ENCODE assay signal across 13 cellular contexts in genomic region chr19:17110599-17110966, GRCh38. TPM values are rescaled to one million over a fixed set of nuclear protein-coding genes. Genes with fewer than 3 reads are reported as not detected.
DNase-seq lines count a peak whose midpoint lies in the region; ATAC-seq and TF ChIP-seq lines count a peak whose summit lies in the region.
"Had no signal": no experiment of that assay in that cellular context is flagged by ENCODE, and none has a peak within 500 bp of the region (broad histone marks: within the 10 kb centered on the region; RNA-seq: fewer than 3 reads in every experiment).

No MANE protein-coding gene starts in this region.

- peak overlapping the region; percentile 21 for H3K27ac ChIP-seq in CD4-positive, alpha-beta T cell (ENCODE audit: low read depth, low read length)
- peak overlapping the region; percentile 96 for H3K27ac ChIP-seq in Karpas-422 (ENCODE audit: low read length)
- no peak overlapping the region for H3K27ac ChIP-seq in trophoblast cell (ENCODE audit: low read depth, low read length)
- H3K27ac ChIP-seq: brain microvascular endothelial cell, hepatocyte, SK-N-MC had no signal

- H4K20me1 ChIP-seq in Karpas-422 (ENCODE audit: insufficient read depth, low read depth, low read length) = no peaks in the 10 kb centered on the region

- peaks cover 68% of the 10 kb centered on the region for H3K79me2 ChIP-seq in Karpas-422 (ENCODE audit: low read length)
- peaks cover 4% of the 10 kb centered on the region for H3K79me2 ChIP-seq in trophoblast cell (ENCODE audit: control insufficient read depth, insufficient read depth, low read length, poor library complexity)

- H3K9ac ChIP-seq in Karpas-422 (ENCODE audit: low read length) (peak overlapping the region; percentile 68), trophoblast cell (ENCODE audit: low read length) (no peak overlapping the region)

- H3K4me3 ChIP-seq in Karpas-422 (ENCODE audit: low read length) (peak overlapping the region; percentile 43; the same call in 1 of the 2 replicates), trophoblast cell (ENCODE audit: low read depth, low read length) (no peak overlapping the region)
- H3K4me3 ChIP-seq: hepatocyte, SK-N-MC had no signal

- H3K27me3 ChIP-seq in CD4-positive, alpha-beta T cell (ENCODE audit: control insufficient read depth, insufficient read depth, low read length) = no peaks in the 10 kb centered on the region
- H3K27me3 ChIP-seq in Karpas-422 (ENCODE audit: low read length) (no peaks in the 10 kb centered on the region), trophoblast cell (ENCODE audit: insufficient read depth, low read length) (no peaks in the 10 kb centered on the region)
- H3K27me3 ChIP-seq: brain microvascular endothelial cell, hepatocyte had no signal

- no peak for ATAC-seq in CD4-positive, alpha-beta T cell (ENCODE audit: poor library complexity)
- ATAC-seq in effector memory CD8-positive, alpha-beta T cell (replicated peaks) = no peak
- no peak for ATAC-seq in GM19455 (IDR thresholded peaks at IDR 0.05; ENCODE audit: unreplicated experiment)

- no CpG with 5 or more reads among the region's 10 CpGs for WGBS in trophoblast cell (ENCODE audit: extremely low coverage, insufficient coverage, insufficient read length)

- peaks cover 65% of the 10 kb centered on the region for H3K4me1 ChIP-seq in Karpas-422 (ENCODE audit: low read length)
- peaks cover 26 to 30% of the 10 kb centered on the region in 2 experiments for H3K4me1 ChIP-seq in trophoblast cell (ENCODE audit: control insufficient read depth in 1 of 2, insufficient read depth in 2 of 2, low read length in 2 of 2)

- no peak overlapping the region for H2AFZ ChIP-seq in Karpas-422 (ENCODE audit: low read length)
- H2AFZ ChIP-seq in trophoblast cell (ENCODE audit: insufficient read depth, low read length, poor library complexity) = no peak overlapping the region
- H2AFZ ChIP-seq: hepatocyte had no signal

- H2BK5ac ChIP-seq in trophoblast cell (ENCODE audit: low read depth, low read length, poor library complexity) = no peak overlapping the region

- no peak overlapping the region for H4K12ac ChIP-seq in trophoblast cell (ENCODE audit: low read depth, low read length)

- peaks cover 24% of the 10 kb centered on the region for H3K4me1 Mint-ChIP-seq in CD4-positive, alpha-beta T cell (ENCODE audit: low read depth)
- H3K4me1 Mint-ChIP-seq in effector memory CD8-positive, alpha-beta T cell (ENCODE audit: low read depth in 2 of 2) = peaks cover 46 to 48% of the 10 kb centered on the region in 2 donors
- H3K4me1 Mint-ChIP-seq in HFFc6 (ENCODE audit: low read depth) = peaks cover 29% of the 10 kb centered on the region

- no peaks in the 10 kb centered on the region for H3K9me2 ChIP-seq in Karpas-422 (replicated peaks; ENCODE audit: insufficient read depth, low read length)

- POLR2A ChIA-PET in CD4-positive, alpha-beta T cell (lab: Charles Lee) = interaction anchor here (0.8 to 3.2 kb wide), 3 partner anchors 11 to 73 kb away, joined by 3 to 10 read pairs (median 3); no protein-coding TSS in a partner anchor

- no peaks in the 10 kb centered on the region for H3K9me3 ChIP-seq in CD4-positive, alpha-beta T cell (ENCODE audit: control insufficient read depth, low read length)
- H3K9me3 ChIP-seq in Karpas-422 (ENCODE audit: low read length) (no peaks in the 10 kb centered on the region), trophoblast cell (ENCODE audit: insufficient read depth, low read depth, low read length) (peaks cover 1% of the 10 kb centered on the region)

- CTCF ChIA-PET in CD4-positive, alpha-beta T cell (lab: Charles Lee) = no interaction called here

- peak overlapping the region; percentile 14 for H3K14ac ChIP-seq in trophoblast cell (ENCODE audit: low read length)

- intact Hi-C loops in CD4-positive, alpha-beta T cell (cut with DNase I, micrococcal nuclease) = no loop called here

- no peak overlapping the region for H3K23ac ChIP-seq in trophoblast cell (ENCODE audit: low read length)

- H2AK5ac ChIP-seq in trophoblast cell (ENCODE audit: low read length) = peak overlapping the region; percentile 52

- H3K4me2 ChIP-seq in Karpas-422 (ENCODE audit: low read depth, low read length, poor library complexity, severe bottlenecking) (peak overlapping the region; percentile 68), trophoblast cell (ENCODE audit: low read length) (no peak overlapping the region)
- H3K4me2 ChIP-seq: hepatocyte had no signal

- H3K27ac Mint-ChIP-seq in CD4-positive, alpha-beta T cell = peak overlapping the region; percentile 75
- H3K27ac Mint-ChIP-seq in effector memory CD8-positive, alpha-beta T cell = peak overlapping the region; percentile 80 to 90
- H3K27ac Mint-ChIP-seq in HFFc6 = no peak overlapping the region; the same call in none of the 2 replicates

- no peaks in the 10 kb centered on the region for H3K27me3 Mint-ChIP-seq in CD4-positive, alpha-beta T cell
- no peaks in the 10 kb centered on the region for H3K27me3 Mint-ChIP-seq in effector memory CD8-positive, alpha-beta T cell
- peaks cover 2% of the 10 kb centered on the region for H3K27me3 Mint-ChIP-seq in HFFc6 (ENCODE audit: insufficient read depth)

- peak overlapping the region; percentile 21 for H4K91ac ChIP-seq in trophoblast cell (ENCODE audit: low read depth, low read length)

- peak overlapping the region; percentile 26 for H3K4ac ChIP-seq in trophoblast cell (ENCODE audit: low read depth, low read length)

- no peak overlapping the region for H4K8ac ChIP-seq in trophoblast cell (ENCODE audit: low read depth, low read length)

- no peaks in the 10 kb centered on the region for H3K9me3 Mint-ChIP-seq in CD4-positive, alpha-beta T cell
- H3K9me3 Mint-ChIP-seq in effector memory CD8-positive, alpha-beta T cell = no peaks in the 10 kb centered on the region
- no peaks in the 10 kb centered on the region for H3K9me3 Mint-ChIP-seq in HFFc6
- H3K9me3 Mint-ChIP-seq: activated T-cell treated with anti-CD3 and anti-CD28 coated beads, Interleukin-2, amount 50 U/mL, for 4 hours had no signal

- no peak overlapping the region for H3K4me3 Mint-ChIP-seq in CD4-positive, alpha-beta T cell
- H3K4me3 Mint-ChIP-seq in effector memory CD8-positive, alpha-beta T cell = peak overlapping the region; percentile 10 to 55
- H3K4me3 Mint-ChIP-seq in HFFc6 = no peak overlapping the region
- H3K4me3 Mint-ChIP-seq: activated T-cell treated with anti-CD3 and anti-CD28 coated beads, Interleukin-2, amount 50 U/mL, for 4 hours had no signal

- H3K18ac ChIP-seq in trophoblast cell (ENCODE audit: low read length) = peak overlapping the region; percentile 60

- TF ChIP-seq CTCF in CD4-positive, alpha-beta T cell (IDR thresholded peaks at IDR 0.05) = no peak
- no peak; the same call in 1 of the 2 replicates for TF ChIP-seq CTCF in HFFc6 (IDR thresholded peaks at IDR 0.05)

- H3K79me1 ChIP-seq in trophoblast cell (ENCODE audit: low read length) = peaks cover 8% of the 10 kb centered on the region

- peaks cover 10% of the 10 kb centered on the region; the same call in 1 of the 2 replicates for H3K36me3 ChIP-seq in Karpas-422 (ENCODE audit: insufficient read depth, low read length)
- peaks cover 31 to 38% of the 10 kb centered on the region in 2 experiments for H3K36me3 ChIP-seq in trophoblast cell (ENCODE audit: control insufficient read depth in 1 of 2, insufficient read depth in 2 of 2, low read length in 2 of 2)

- no peak overlapping the region for H2BK120ac ChIP-seq in trophoblast cell (ENCODE audit: insufficient read depth, low read length, poor library complexity)

- H2BK12ac ChIP-seq in trophoblast cell (ENCODE audit: low read length) = no peak overlapping the region

- peaks cover 82% of the 10 kb centered on the region for H3K36me3 Mint-ChIP-seq in CD4-positive, alpha-beta T cell (ENCODE audit: low read depth)
- peaks cover 69% of the 10 kb centered on the region for H3K36me3 Mint-ChIP-seq in effector memory CD8-positive, alpha-beta T cell (ENCODE audit: insufficient read depth)
- H3K36me3 Mint-ChIP-seq in HFFc6 (ENCODE audit: low read depth) = peaks cover 17% of the 10 kb centered on the region

- DNase-seq in CD4-positive, alpha-beta T cell = no peak
- DNase-seq in Karpas-422 = no peak
- DNase-seq in effector memory CD8-positive, alpha-beta T cell = no peak
- DNase-seq in trophoblast cell = no peak
- no peak for DNase-seq in NCI-H2171 (lab: John Stamatoyannopoulos, UW)
- DNase-seq in HFFc6 = no peak
- no peak for DNase-seq in DMS153 (lab: John Stamatoyannopoulos, UW)
- DNase-seq: activated T-cell treated with anti-CD3 and anti-CD28 coated beads, Interleukin-2, amount 50 U/mL, for 4 hours; brain microvascular endothelial cell; NCI-H748 treated with DMSO at 0.1 percent for 48 hours had no signal

RNA-seq across cellular contexts. Expression of gene MYO9B, which starts 35.0 kb away (rescaled TPM):
- total RNA-seq in CD4-positive, alpha-beta T cell = 100 to 1,000 TPM; 176 to 184 TPM
- 80.1 and 114 TPM in 2 replicates for total RNA-seq in Karpas-422 (2014; rRNA removed; shearing (Covaris generic); ENCODE audit: low replicate concordance)
- 64.1 and 65.1 TPM in 2 replicates for polyA plus RNA-seq in trophoblast cell (2013)
- 10 to 100 TPM; 81.2 to 89.0 (median 83.4) TPM for total RNA-seq in HFFc6 (2021; fragmentation: NEBNext Ultra II Directional; extraction: Animal tissue kit (Norgen Biotek cat#: 25700))

RNA-seq across cellular contexts. Expression of gene HAUS8, which starts 35.3 kb away (rescaled TPM):
- 10 to 100 TPM; 20.6 to 20.7 TPM for total RNA-seq in CD4-positive, alpha-beta T cell
- 17.6 and 20.4 TPM in 2 replicates for total RNA-seq in Karpas-422 (2014; rRNA removed; shearing (Covaris generic); ENCODE audit: low replicate concordance)
- 31.7 and 32.6 TPM in 2 replicates for polyA plus RNA-seq in trophoblast cell (2013)
- total RNA-seq in HFFc6 (2021; fragmentation: NEBNext Ultra II Directional; extraction: Animal tissue kit (Norgen Biotek cat#: 25700)) = 10 to 100 TPM in 5 of 6 experiments, 1 to 10 TPM in 1; 7.6 to 13.2 (median 12.2) TPM

Comparison
In these comparisons a context has a peak if more than half of its experiments do, and no peak if none do; other contexts are left out.
1. H3K4me3 Mint-ChIP-seq: peak in effector memory CD8-positive, alpha-beta T cell (2 of 2); none in CD4-positive, alpha-beta T cell (single experiment) and HFFc6 (single experiment).